ENCODE assay signal across 1 cellular context in the genomic region with DNA sequence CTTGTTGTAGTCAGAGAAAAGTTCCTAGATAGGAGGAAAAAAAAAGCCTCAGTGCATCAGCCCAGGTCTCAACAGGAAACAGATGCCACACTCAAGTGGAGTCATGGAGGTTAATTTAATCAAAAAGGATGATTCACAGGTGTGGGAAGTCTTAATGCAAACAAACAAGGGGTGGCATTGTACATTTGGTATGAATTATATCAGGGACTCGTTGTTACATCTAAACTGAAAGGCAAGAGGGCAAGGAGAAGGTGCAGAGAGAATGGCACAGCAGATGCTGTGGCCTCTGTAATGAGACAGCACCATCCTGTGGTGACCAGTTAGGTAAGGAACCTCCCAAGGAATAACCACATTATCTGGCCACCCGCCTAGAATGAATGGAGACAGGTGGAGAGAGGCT.
TF ChIP-seq lines count a peak whose summit lies in the region.

No MANE protein-coding gene starts in this region.

TF ChIP-seq in GM23338, 12 proteins besides CTCF, POLR2A, EP300 and RAD21 (continued from another document):
- TF ChIP-seq, protein P1, sequence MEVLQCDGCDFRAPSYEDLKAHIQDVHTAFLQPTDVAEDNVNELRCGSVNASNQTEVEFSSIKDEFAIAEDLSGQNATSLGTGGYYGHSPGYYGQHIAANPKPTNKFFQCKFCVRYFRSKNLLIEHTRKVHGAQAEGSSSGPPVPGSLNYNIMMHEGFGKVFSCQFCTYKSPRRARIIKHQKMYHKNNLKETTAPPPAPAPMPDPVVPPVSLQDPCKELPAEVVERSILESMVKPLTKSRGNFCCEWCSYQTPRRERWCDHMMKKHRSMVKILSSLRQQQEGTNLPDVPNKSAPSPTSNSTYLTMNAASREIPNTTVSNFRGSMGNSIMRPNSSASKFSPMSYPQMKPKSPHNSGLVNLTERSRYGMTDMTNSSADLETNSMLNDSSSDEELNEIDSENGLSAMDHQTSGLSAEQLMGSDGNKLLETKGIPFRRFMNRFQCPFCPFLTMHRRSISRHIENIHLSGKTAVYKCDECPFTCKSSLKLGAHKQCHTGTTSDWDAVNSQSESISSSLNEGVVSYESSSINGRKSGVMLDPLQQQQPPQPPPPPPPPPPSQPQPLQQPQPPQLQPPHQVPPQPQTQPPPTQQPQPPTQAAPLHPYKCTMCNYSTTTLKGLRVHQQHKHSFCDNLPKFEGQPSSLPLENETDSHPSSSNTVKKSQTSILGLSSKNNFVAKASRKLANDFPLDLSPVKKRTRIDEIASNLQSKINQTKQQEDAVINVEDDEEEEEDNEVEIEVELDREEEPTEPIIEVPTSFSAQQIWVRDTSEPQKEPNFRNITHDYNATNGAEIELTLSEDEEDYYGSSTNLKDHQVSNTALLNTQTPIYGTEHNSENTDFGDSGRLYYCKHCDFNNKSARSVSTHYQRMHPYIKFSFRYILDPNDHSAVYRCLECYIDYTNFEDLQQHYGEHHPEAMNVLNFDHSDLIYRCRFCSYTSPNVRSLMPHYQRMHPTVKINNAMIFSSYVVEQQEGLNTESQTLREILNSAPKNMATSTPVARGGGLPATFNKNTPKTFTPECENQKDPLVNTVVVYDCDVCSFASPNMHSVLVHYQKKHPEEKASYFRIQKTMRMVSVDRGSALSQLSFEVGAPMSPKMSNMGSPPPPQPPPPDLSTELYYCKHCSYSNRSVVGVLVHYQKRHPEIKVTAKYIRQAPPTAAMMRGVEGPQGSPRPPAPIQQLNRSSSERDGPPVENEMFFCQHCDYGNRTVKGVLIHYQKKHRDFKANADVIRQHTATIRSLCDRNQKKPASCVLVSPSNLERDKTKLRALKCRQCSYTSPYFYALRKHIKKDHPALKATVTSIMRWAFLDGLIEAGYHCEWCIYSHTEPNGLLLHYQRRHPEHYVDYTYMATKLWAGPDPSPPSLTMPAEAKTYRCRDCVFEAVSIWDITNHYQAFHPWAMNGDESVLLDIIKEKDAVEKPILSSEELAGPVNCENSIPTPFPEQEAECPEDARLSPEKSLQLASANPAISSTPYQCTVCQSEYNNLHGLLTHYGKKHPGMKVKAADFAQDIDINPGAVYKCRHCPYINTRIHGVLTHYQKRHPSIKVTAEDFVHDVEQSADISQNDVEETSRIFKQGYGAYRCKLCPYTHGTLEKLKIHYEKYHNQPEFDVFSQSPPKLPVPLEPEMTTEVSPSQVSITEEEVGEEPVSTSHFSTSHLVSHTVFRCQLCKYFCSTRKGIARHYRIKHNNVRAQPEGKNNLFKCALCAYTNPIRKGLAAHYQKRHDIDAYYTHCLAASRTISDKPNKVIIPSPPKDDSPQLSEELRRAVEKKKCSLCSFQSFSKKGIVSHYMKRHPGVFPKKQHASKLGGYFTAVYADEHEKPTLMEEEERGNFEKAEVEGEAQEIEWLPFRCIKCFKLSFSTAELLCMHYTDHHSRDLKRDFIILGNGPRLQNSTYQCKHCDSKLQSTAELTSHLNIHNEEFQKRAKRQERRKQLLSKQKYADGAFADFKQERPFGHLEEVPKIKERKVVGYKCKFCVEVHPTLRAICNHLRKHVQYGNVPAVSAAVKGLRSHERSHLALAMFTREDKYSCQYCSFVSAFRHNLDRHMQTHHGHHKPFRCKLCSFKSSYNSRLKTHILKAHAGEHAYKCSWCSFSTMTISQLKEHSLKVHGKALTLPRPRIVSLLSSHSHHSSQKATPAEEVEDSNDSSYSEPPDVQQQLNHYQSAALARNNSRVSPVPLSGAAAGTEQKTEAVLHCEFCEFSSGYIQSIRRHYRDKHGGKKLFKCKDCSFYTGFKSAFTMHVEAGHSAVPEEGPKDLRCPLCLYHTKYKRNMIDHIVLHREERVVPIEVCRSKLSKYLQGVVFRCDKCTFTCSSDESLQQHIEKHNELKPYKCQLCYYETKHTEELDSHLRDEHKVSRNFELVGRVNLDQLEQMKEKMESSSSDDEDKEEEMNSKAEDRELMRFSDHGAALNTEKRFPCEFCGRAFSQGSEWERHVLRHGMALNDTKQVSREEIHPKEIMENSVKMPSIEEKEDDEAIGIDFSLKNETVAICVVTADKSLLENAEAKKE (CRISPR knock-in tag; IDR thresholded peaks at IDR 0.05): no peak
- no peak for TF ChIP-seq CREB1 (CRISPR knock-in tag; IDR thresholded peaks at IDR 0.05; ENCODE audit: low read depth)
- no peak for TF ChIP-seq JUNB (IDR thresholded peaks at IDR 0.05; ENCODE audit: unreplicated experiment)
- no peak for TF ChIP-seq REST (IDR thresholded peaks at IDR 0.05; ENCODE audit: unreplicated experiment)
